ENCODE assay signal across 11 cellular contexts in genomic region chr5:142063376-142063775, GRCh38. TPM values are rescaled to one million over a fixed set of nuclear protein-coding genes. Genes with fewer than 3 reads are reported as not detected.
DNase-seq lines count a peak whose midpoint lies in the region; ATAC-seq and TF ChIP-seq lines count a peak whose summit lies in the region.
"Had no signal": no experiment of that assay in that cellular context is flagged by ENCODE, and none has a peak within 500 bp of the region (broad histone marks: within the 10 kb centered on the region; RNA-seq: fewer than 3 reads in every experiment).

No MANE protein-coding gene starts in this region.

- H3K36me3 ChIP-seq in gastrocnemius medialis (no peaks in the 10 kb centered on the region), upper lobe of left lung (no peaks in the 10 kb centered on the region)
- H3K36me3 ChIP-seq: sigmoid colon had no signal

- TF ChIP-seq EP300 in upper lobe of left lung (IDR thresholded peaks at IDR 0.05) = no peak

- no peaks in the 10 kb centered on the region for H3K9me3 Mint-ChIP-seq in T-helper 2 cell treated with Interferon-gamma antibody and Interleukin-4, amounts not matched to agents 5 μg/mL and 100 μg/mL, for 36 hours
- H3K9me3 Mint-ChIP-seq in activated CD8-positive, alpha-beta T cell treated with anti-CD3 and anti-CD28 coated beads, Interleukin-2, amount 10 ng/mL, durations not matched to agents 7 days and 5 days (ENCODE audit: insufficient read depth) = no peaks in the 10 kb centered on the region

- H3K4me3 ChIP-seq in fibroblast of pulmonary artery (replicated peaks; ENCODE audit: low read depth, low read length) = peak overlapping the region; percentile 9
- H3K4me3 ChIP-seq in gastrocnemius medialis = peak overlapping the region in 3 of 4 donors; percentile 32 to 37 (median 37)
- no peak overlapping the region for H3K4me3 ChIP-seq in upper lobe of left lung
- H3K4me3 ChIP-seq: sigmoid colon had no signal

- CTCF ChIA-PET in activated CD8-positive, alpha-beta T cell treated with anti-CD3 and anti-CD28 coated beads, Interleukin-2, amount 10 ng/mL, durations not matched to agents 7 days and 5 days (lab: Charles Lee) = interaction anchor here (1.0 to 1.4 kb wide), 3 partner anchors 23 to 45 kb away, joined by 3 to 5 read pairs (median 3); partner anchors contain the start of gene NDFIP1

- TF ChIP-seq POLR2A in gastrocnemius medialis (IDR thresholded peaks at IDR 0.05) (no peak), upper lobe of left lung (IDR thresholded peaks at IDR 0.05) (no peak)

- in situ Hi-C loops in gastrocnemius medialis (cut with MboI; ENCODE audit: low sequenced_read_pairs in 4 of 4) = no loop called here

- H3K27me3 Mint-ChIP-seq in T-helper 2 cell treated with Interferon-gamma antibody and Interleukin-4, amounts not matched to agents 5 μg/mL and 100 μg/mL, for 36 hours (ENCODE audit: low read depth) = no peaks in the 10 kb centered on the region
- peaks cover 3% of the 10 kb centered on the region for H3K27me3 Mint-ChIP-seq in activated CD8-positive, alpha-beta T cell treated with anti-CD3 and anti-CD28 coated beads, Interleukin-2, amount 10 ng/mL, durations not matched to agents 7 days and 5 days (ENCODE audit: low read depth)

- H3K27me3 ChIP-seq in gastrocnemius medialis (no peaks in the 10 kb centered on the region), upper lobe of left lung (no peaks in the 10 kb centered on the region)
- H3K27me3 ChIP-seq: sigmoid colon had no signal

- no peaks in the 10 kb centered on the region for H3K36me3 Mint-ChIP-seq in T-helper 2 cell treated with Interferon-gamma antibody and Interleukin-4, amounts not matched to agents 5 μg/mL and 100 μg/mL, for 36 hours (ENCODE audit: low read depth)
- H3K36me3 Mint-ChIP-seq in activated CD8-positive, alpha-beta T cell treated with anti-CD3 and anti-CD28 coated beads, Interleukin-2, amount 10 ng/mL, durations not matched to agents 7 days and 5 days (ENCODE audit: low read depth) = no peaks in the 10 kb centered on the region

- DNase-seq in T-helper 2 cell treated with Interferon-gamma antibody and Interleukin-4, amounts not matched to agents 5 μg/mL and 100 μg/mL, for 36 hours (ENCODE audit: low spot score) = no peak
- no peak for DNase-seq in T-helper 2 cell
- DNase-seq in activated CD8-positive, alpha-beta T cell treated with anti-CD3 and anti-CD28 coated beads, Interleukin-2, amount 10 ng/mL, durations not matched to agents 7 days and 5 days = no peak
- DNase-seq in fibroblast of pulmonary artery (ENCODE audit: low read depth) = no peak
- no peak for DNase-seq in gastrocnemius medialis
- no peak for DNase-seq in RKO (ENCODE audit: low spot score)
- no peak for DNase-seq in upper lobe of left lung
- DNase-seq: 8988T, NCI-H1048 had no signal

- H3K4me1 ChIP-seq in gastrocnemius medialis (peaks cover 6 to 18% of the 10 kb centered on the region in 2 donors), upper lobe of left lung (peaks cover 0 to 9% (median 6%) of the 10 kb centered on the region in 4 donors)

- peaks cover 7% of the 10 kb centered on the region for H3K4me1 Mint-ChIP-seq in T-helper 2 cell treated with Interferon-gamma antibody and Interleukin-4, amounts not matched to agents 5 μg/mL and 100 μg/mL, for 36 hours (ENCODE audit: low read depth)
- peaks cover 17% of the 10 kb centered on the region for H3K4me1 Mint-ChIP-seq in activated CD8-positive, alpha-beta T cell treated with anti-CD3 and anti-CD28 coated beads, Interleukin-2, amount 10 ng/mL, durations not matched to agents 7 days and 5 days (ENCODE audit: low read depth)

- WGBS in upper lobe of left lung, 2 donors = 80 to 89% methylated on average over 4 of the region's 4 CpGs

- H3K9me3 ChIP-seq in gastrocnemius medialis (no peaks in the 10 kb centered on the region), upper lobe of left lung (no peaks in the 10 kb centered on the region)
- H3K9me3 ChIP-seq: sigmoid colon had no signal

- peak overlapping the region; percentile 22 for H3K27ac Mint-ChIP-seq in T-helper 2 cell treated with Interferon-gamma antibody and Interleukin-4, amounts not matched to agents 5 μg/mL and 100 μg/mL, for 36 hours
- peak overlapping the region; percentile 73 for H3K27ac Mint-ChIP-seq in activated CD8-positive, alpha-beta T cell treated with anti-CD3 and anti-CD28 coated beads, Interleukin-2, amount 10 ng/mL, durations not matched to agents 7 days and 5 days

- TF ChIP-seq CTCF in fibroblast of pulmonary artery (IDR thresholded peaks at IDR 0.05; ENCODE audit: low read length, missing control alignments) (no peak), gastrocnemius medialis (IDR thresholded peaks at IDR 0.05 in 4 of 5, conservative IDR thresholded peaks at IDR 0.05 in 1 of 5) (no peak), upper lobe of left lung (IDR thresholded peaks at IDR 0.05) (no peak)

- peak; percentile 8 for ATAC-seq in activated CD8-positive, alpha-beta T cell treated with anti-CD3 and anti-CD28 coated beads, Interleukin-2, amount 10 ng/mL, durations not matched to agents 7 days and 5 days
- ATAC-seq in gastrocnemius medialis (no peak), upper lobe of left lung (ENCODE audit: low FRiP score in 2 of 2) (no peak), GM18907 (IDR thresholded peaks at IDR 0.05; ENCODE audit: unreplicated experiment) (no peak)

- POLR2A ChIA-PET in activated CD8-positive, alpha-beta T cell treated with anti-CD3 and anti-CD28 coated beads, Interleukin-2, amount 10 ng/mL, durations not matched to agents 7 days and 5 days (lab: Charles Lee) = interaction anchor here (1.0 kb wide), 1 partner anchor 44 kb away, joined by 4 read pairs; no protein-coding TSS in a partner anchor

- H3K27ac ChIP-seq in gastrocnemius medialis (peak overlapping the region; percentile 32 to 64 (median 45)), upper lobe of left lung (no peak overlapping the region)

- intact Hi-C loops in gastrocnemius medialis (cut with DNase I; ENCODE audit: low total_unique reads) = no loop called here

- no peak overlapping the region for H3K4me3 Mint-ChIP-seq in T-helper 2 cell treated with Interferon-gamma antibody and Interleukin-4, amounts not matched to agents 5 μg/mL and 100 μg/mL, for 36 hours
- H3K4me3 Mint-ChIP-seq in activated CD8-positive, alpha-beta T cell treated with anti-CD3 and anti-CD28 coated beads, Interleukin-2, amount 10 ng/mL, durations not matched to agents 7 days and 5 days = no peak overlapping the region

RNA-seq across cellular contexts. Expression of gene NDFIP1, which starts 45.2 kb away (rescaled TPM):
- 10 to 100 TPM; 47.2 TPM for total RNA-seq in activated CD8-positive, alpha-beta T cell treated with anti-CD3 and anti-CD28 coated beads, Interleukin-2, amount 10 ng/mL, durations not matched to agents 7 days and 5 days
- 10 to 100 TPM; 37.1 to 63.5 (median 42.5) TPM for total RNA-seq in gastrocnemius medialis
- 100 to 1,000 TPM in 3 of 6 donors, 10 to 100 TPM in 3; 66.9 to 212 (median 108) TPM for total RNA-seq in upper lobe of left lung

RNA-seq across cellular contexts. Expression of gene GNPDA1, which starts 50.5 kb away (rescaled TPM):
- total RNA-seq in activated CD8-positive, alpha-beta T cell treated with anti-CD3 and anti-CD28 coated beads, Interleukin-2, amount 10 ng/mL, durations not matched to agents 7 days and 5 days = 10 to 100 TPM; 34.9 to 41.0 TPM
- total RNA-seq in gastrocnemius medialis = 10 to 100 TPM; 22.3 to 50.0 (median 47.3) TPM
- 10 to 100 TPM; 21.6 to 37.5 (median 31.7) TPM for total RNA-seq in upper lobe of left lung

Comparison
In these comparisons a context has a peak if more than half of its experiments do, and no peak if none do; other contexts are left out.
1. H3K4me3 ChIP-seq: peak in fibroblast of pulmonary artery (single experiment) and gastrocnemius medialis (3 of 4); none in upper lobe of left lung (0 of 4).
2. H3K27ac ChIP-seq: peak in gastrocnemius medialis (4 of 4); none in upper lobe of left lung (0 of 4).